Comparison of ENCODE assay signal across 16 cellular contexts in the genomic region with DNA sequence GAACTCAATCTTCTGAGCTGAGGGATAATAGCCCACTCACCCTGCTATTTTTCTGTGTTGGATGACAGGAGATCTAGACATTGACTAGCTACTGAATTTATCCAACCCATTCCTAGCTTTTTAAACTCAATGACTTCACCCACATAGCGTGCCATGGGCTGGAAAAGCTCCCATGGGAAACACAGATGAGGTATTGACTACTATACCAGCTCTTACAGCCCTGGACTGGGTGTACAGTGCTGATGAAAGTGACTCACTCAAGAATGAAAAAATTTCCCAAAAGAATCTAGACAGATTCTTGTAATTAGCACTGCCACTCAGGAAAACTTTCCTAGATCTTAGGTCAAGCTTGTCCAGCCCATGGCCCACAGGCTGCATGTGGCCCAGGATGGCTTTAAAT.
A peak's percentile ranks its signal among the peaks of the same experiment; 100 is the strongest.
DNase-seq lines count a peak whose midpoint lies in the region; ATAC-seq, FAIRE-seq and TF ChIP-seq lines count a peak whose summit lies in the region.
"Had no signal": no experiment of that assay in that cellular context is flagged by ENCODE, and none has a peak within 500 bp of the region (broad histone marks: within the 10 kb centered on the region; RNA-seq: fewer than 3 reads in every experiment).

No MANE protein-coding gene starts in this region.

- H3K27me3 ChIP-seq in keratinocyte (ENCODE audit: control insufficient read depth, extremely low read depth, insufficient read depth, low read length) = peaks cover 13% of the 10 kb centered on the region
- H3K27me3 ChIP-seq in WERI-Rb-1 (ENCODE audit: insufficient read depth, low read depth, severe bottlenecking) = no peaks in the 10 kb centered on the region
- H3K27me3 ChIP-seq: cardiac muscle cell, esophagus squamous epithelium, thyroid gland had no signal

- H3K79me2 ChIP-seq in keratinocyte (ENCODE audit: control insufficient read depth, insufficient read depth, low read length) = no peaks in the 10 kb centered on the region

- dilution Hi-C loops in keratinocyte (cut with MboI; ENCODE audit: extremely low pct_ligation_motif_present, low sequenced_read_pairs) = no loop called here

- H2AFZ ChIP-seq in keratinocyte (ENCODE audit: control insufficient read depth, low read length) = no peak overlapping the region

- H3K4me3 ChIP-seq in astrocyte of the cerebellum (ENCODE audit: low read depth, low read length) (no peak overlapping the region), keratinocyte (ENCODE audit: control insufficient read depth in 2 of 3, extremely low read depth in 1 of 3, insufficient read depth in 2 of 3, low read depth in 1 of 3, low read length in 3 of 3) (no peak overlapping the region), WERI-Rb-1 (ENCODE audit: low read depth, low read length) (no peak overlapping the region)
- H3K4me3 ChIP-seq: cardiac muscle cell, esophagus squamous epithelium, thyroid gland had no signal

- in situ Hi-C loops in astrocyte of the cerebellum (cut with HindIII; ENCODE audit: low sequenced_read_pairs) = no loop called here

- no peaks in the 10 kb centered on the region for H3K9me1 ChIP-seq in keratinocyte (ENCODE audit: control insufficient read depth, extremely low read depth, insufficient read depth, low read length)

- H3K4me2 ChIP-seq in keratinocyte (ENCODE audit: control insufficient read depth, extremely low read depth, insufficient read depth, low read depth, low read length) = peak overlapping the region; percentile 65

- FAIRE-seq in keratinocyte (lab: Jason Lieb, UNC) (peak; percentile 87), H54 (lab: Jason Lieb, UNC) (no peak)
- FAIRE-seq: G401.6 had no signal

- no peak for ATAC-seq in GM19455 (IDR thresholded peaks at IDR 0.05; ENCODE audit: unreplicated experiment)
- ATAC-seq: activated CD4-positive, alpha-beta T cell treated with anti-CD3 and anti-CD28 coated beads for 36 hours; naive thymus-derived CD4-positive, alpha-beta T cell had no signal

- peaks cover 26% of the 10 kb centered on the region for H3K4me1 ChIP-seq in keratinocyte (ENCODE audit: control insufficient read depth, extremely low read depth, insufficient read depth, low read length)
- H3K4me1 ChIP-seq: thyroid gland had no signal

- H3K27ac ChIP-seq in keratinocyte (ENCODE audit: control insufficient read depth, insufficient read depth, low read length) (peak overlapping the region; percentile 85), WERI-Rb-1 (no peak overlapping the region)
- H3K27ac ChIP-seq: cardiac muscle cell, esophagus squamous epithelium, thyroid gland had no signal

- no peaks in the 10 kb centered on the region for H4K20me1 ChIP-seq in keratinocyte (ENCODE audit: control insufficient read depth, extremely low read depth, insufficient read depth, low read length)

- peak; percentile 84 for DNase-seq in AG08395 (ENCODE audit: low spot score)
- peak; percentile 28 for DNase-seq in HS-5 (ENCODE audit: low read depth)
- DNase-seq in astrocyte of the cerebellum (ENCODE audit: low read depth) = peak; percentile 20
- peak; percentile 75 for DNase-seq in keratinocyte (ENCODE audit: low read depth, low spot score)
- DNase-seq in WERI-Rb-1 = no peak
- DNase-seq in NK-92 treated with Interleukin-12 subunit alpha and Interleukin-12 subunit beta, amount 100 ng/mL, for 24 hours (lab: John Stamatoyannopoulos, UW) = no peak
- DNase-seq in H54 (ENCODE audit: insufficient read length, low spot score) = no peak
- DNase-seq: activated CD4-positive, alpha-beta T cell treated with anti-CD3 and anti-CD28 coated beads for 36 hours; esophagus squamous epithelium; islet precursor cell; naive thymus-derived CD4-positive, alpha-beta T cell; NCI-H1092; thyroid gland had no signal

- H3K36me3 ChIP-seq in keratinocyte (ENCODE audit: control insufficient read depth in 2 of 2, extremely low read depth in 1 of 2, insufficient read depth in 2 of 2, low read length in 2 of 2) (no peaks in the 10 kb centered on the region), WERI-Rb-1 (no peaks in the 10 kb centered on the region)
- H3K36me3 ChIP-seq: cardiac muscle cell, esophagus squamous epithelium, thyroid gland had no signal

- H3K9ac ChIP-seq in keratinocyte (ENCODE audit: control insufficient read depth, extremely low read depth, insufficient read depth, low read length) = peak overlapping the region; percentile 57

- no peak for TF ChIP-seq CTCF in astrocyte of the cerebellum (IDR thresholded peaks at IDR 0.05; ENCODE audit: low read depth, low read length, missing control alignments)
- TF ChIP-seq CTCF in keratinocyte (optimal IDR thresholded peaks at IDR 0.05 in 1 of 3, IDR thresholded peaks at IDR 0.05 in 1 of 3, conservative IDR thresholded peaks at IDR 0.05 in 1 of 3; ENCODE audit: extremely low read depth in 1 of 3, insufficient read depth in 2 of 3, low read length in 3 of 3) = no peak
- no peak for TF ChIP-seq CTCF in WERI-Rb-1 (IDR thresholded peaks at IDR 0.05; ENCODE audit: low read depth, low read length)

- no peaks in the 10 kb centered on the region for H3K9me3 ChIP-seq in keratinocyte (ENCODE audit: control insufficient read depth, low read depth, low read length)
- no peaks in the 10 kb centered on the region for H3K9me3 ChIP-seq in WERI-Rb-1 (ENCODE audit: severe bottlenecking)
- H3K9me3 ChIP-seq: esophagus squamous epithelium, thyroid gland had no signal

- TF ChIP-seq POLR2A in H54 (IDR thresholded peaks at IDR 0.05; ENCODE audit: low read depth, low read length) = no peak

Comparison
In these comparisons a context has a peak if more than half of its experiments do, and no peak if none do; other contexts are left out.
1. DNase-seq: peak in AG08395 (single experiment), HS-5 (single experiment), astrocyte of the cerebellum (single experiment) and keratinocyte (single experiment); none in WERI-Rb-1 (single experiment), NK-92 treated with Interleukin-12 subunit alpha and Interleukin-12 subunit beta, amount 100 ng/mL, for 24 hours (single experiment) and H54 (single experiment).